ENCODE assay signal across 8 cellular contexts in genomic region chr7:139648941-139649425, GRCh38.
DNase-seq lines count a peak whose midpoint lies in the region; ATAC-seq lines count a peak whose summit lies in the region.

No MANE protein-coding gene starts in this region.

- H3K4me1 ChIP-seq in ACC112 (ENCODE audit: control insufficient read depth, insufficient read depth, low read length, unreplicated experiment) (peaks cover 47% of the 10 kb centered on the region), mucosa of stomach (ENCODE audit: control insufficient read depth, insufficient read depth, low read length) (peaks cover 81% of the 10 kb centered on the region)

- H3K36me3 Mint-ChIP-seq in activated CD8-positive, alpha-beta T cell treated with anti-CD3 and anti-CD28 coated beads, Interleukin-2, amount 10 ng/mL, durations not matched to agents 7 days and 5 days (ENCODE audit: low read depth) = no peaks in the 10 kb centered on the region

- no peak overlapping the region for H2AFZ ChIP-seq in ACC112 (ENCODE audit: low read length, unreplicated experiment)

- peaks cover 11% of the 10 kb centered on the region; the same call in 1 of the 2 replicates for H3K36me3 ChIP-seq in ACC112 (ENCODE audit: insufficient read depth, low read length)
- H3K36me3 ChIP-seq in mucosa of stomach (ENCODE audit: control insufficient read depth, insufficient read depth, low read length) = no peaks in the 10 kb centered on the region

- no peak overlapping the region for H3K27ac Mint-ChIP-seq in activated CD8-positive, alpha-beta T cell treated with anti-CD3 and anti-CD28 coated beads, Interleukin-2, amount 10 ng/mL, durations not matched to agents 7 days and 5 days

- H3K79me2 ChIP-seq in ACC112 (ENCODE audit: control insufficient read depth, insufficient read depth, low read length, unreplicated experiment) = peaks cover 90% of the 10 kb centered on the region

- POLR2A ChIA-PET in activated CD8-positive, alpha-beta T cell treated with anti-CD3 and anti-CD28 coated beads, Interleukin-2, amount 10 ng/mL, durations not matched to agents 7 days and 5 days (lab: Charles Lee) = no interaction called here

- ATAC-seq in GM19025 (IDR thresholded peaks at IDR 0.05; ENCODE audit: low read depth, unreplicated experiment) (peak; percentile 84), HG03103 (IDR thresholded peaks at IDR 0.05; ENCODE audit: low read depth, unreplicated experiment) (peak; percentile 88)
- peak; percentile 34 for ATAC-seq in activated CD8-positive, alpha-beta T cell treated with anti-CD3 and anti-CD28 coated beads, Interleukin-2, amount 10 ng/mL, durations not matched to agents 7 days and 5 days

- no peak for DNase-seq in activated CD8-positive, alpha-beta T cell treated with anti-CD3 and anti-CD28 coated beads, Interleukin-2, amount 10 ng/mL, durations not matched to agents 7 days and 5 days
- no peak for DNase-seq in NCI-H1694 treated with DMSO at 0.1 percent for 48 hours (lab: John Stamatoyannopoulos, UW)
- no peak for DNase-seq in NCI-H1092 (lab: John Stamatoyannopoulos, UW)
- no peak for DNase-seq in G401 (ENCODE audit: low spot score)

- H3K9ac ChIP-seq in mucosa of stomach (ENCODE audit: low read length) = peak overlapping the region; percentile 15

- no peaks in the 10 kb centered on the region for H3K9me3 ChIP-seq in mucosa of stomach (ENCODE audit: control insufficient read depth, low read length)

- CTCF ChIA-PET in activated CD8-positive, alpha-beta T cell treated with anti-CD3 and anti-CD28 coated beads, Interleukin-2, amount 10 ng/mL, durations not matched to agents 7 days and 5 days (lab: Charles Lee) = interaction anchor here (1.0 to 4.8 kb wide), 3 partner anchors 120 to 350 kb away, joined by 3 to 42 read pairs (median 24); no protein-coding TSS in a partner anchor

- peaks cover 46% of the 10 kb centered on the region for H3K4me1 Mint-ChIP-seq in activated CD8-positive, alpha-beta T cell treated with anti-CD3 and anti-CD28 coated beads, Interleukin-2, amount 10 ng/mL, durations not matched to agents 7 days and 5 days (ENCODE audit: low read depth)

- H3K9me3 Mint-ChIP-seq in activated CD8-positive, alpha-beta T cell treated with anti-CD3 and anti-CD28 coated beads, Interleukin-2, amount 10 ng/mL, durations not matched to agents 7 days and 5 days (ENCODE audit: insufficient read depth) = no peaks in the 10 kb centered on the region

- in situ Hi-C loops in G401 (cut with HindIII; ENCODE audit: low sequenced_read_pairs) = no loop called here

- no peaks in the 10 kb centered on the region for H3K27me3 Mint-ChIP-seq in activated CD8-positive, alpha-beta T cell treated with anti-CD3 and anti-CD28 coated beads, Interleukin-2, amount 10 ng/mL, durations not matched to agents 7 days and 5 days (ENCODE audit: low read depth)

- H3K4me3 Mint-ChIP-seq in activated CD8-positive, alpha-beta T cell treated with anti-CD3 and anti-CD28 coated beads, Interleukin-2, amount 10 ng/mL, durations not matched to agents 7 days and 5 days = peak overlapping the region; percentile 20

- H3K27ac ChIP-seq in ACC112 (ENCODE audit: low read depth, low read length) = peak overlapping the region; percentile 80

- no peaks in the 10 kb centered on the region for H3K27me3 ChIP-seq in ACC112 (ENCODE audit: insufficient read depth, low read length)
- no peaks in the 10 kb centered on the region for H3K27me3 ChIP-seq in mucosa of stomach (ENCODE audit: control insufficient read depth, insufficient read depth, low read length)

- H3K4me3 ChIP-seq in ACC112 (ENCODE audit: low read depth, low read length) (no peak overlapping the region), mucosa of stomach (ENCODE audit: low read length) (no peak overlapping the region)

Comparison
In these comparisons a context has a peak if more than half of its experiments do, and no peak if none do; other contexts are left out.
1. ATAC-seq: peak in every context shown above with its lines; median percentile 88 in HG03103; 84 in GM19025; 34 in activated CD8-positive, alpha-beta T cell treated with anti-CD3 and anti-CD28 coated beads, Interleukin-2, amount 10 ng/mL, durations not matched to agents 7 days and 5 days.